Comparison of ENCODE assay signal across 33 cellular contexts in genomic region chr16:23726710-23727109, GRCh38. TPM values are rescaled to one million over a fixed set of nuclear protein-coding genes. Genes with fewer than 3 reads are reported as not detected.
"Had no signal": no experiment of that assay in that cellular context is flagged by ENCODE, and none has a peak within 500 bp of the region (broad histone marks: within the 10 kb centered on the region; RNA-seq: fewer than 3 reads in every experiment).

No MANE protein-coding gene starts in this region.

- H3K4me2 ChIP-seq: neural progenitor cell, smooth muscle cell had no signal

- ATAC-seq: naive thymus-derived CD4-positive, alpha-beta T cell; natural killer cell; psoas muscle; right cardiac atrium; sciatic nerve; stimulated activated memory B cell treated with anti-CD40 and anti-IgM and Interleukin-4, amounts not matched to agents 10 μg/mL and 1 μg/mL and 100 μg/mL, for 72 hours; stimulated activated naive CD8-positive, alpha-beta T cell treated with anti-CD3 and anti-CD28 coated beads, Interleukin-15, amount 100 ng/mL, for 72 hours; stimulated activated naive CD8-positive, alpha-beta T cell treated with anti-CD3 and anti-CD28 coated beads, Interleukin-15, Interleukin-2, amounts not matched to agents 100 U/mL and 50 U/mL, for 24 hours; upper lobe of right lung had no signal

- H3K4me3 ChIP-seq: neural progenitor cell, ovary, psoas muscle, skin epidermis, smooth muscle cell, spleen, suprapubic skin, tibial artery, transverse colon, upper lobe of right lung, uterus had no signal

- H3K79me2 ChIP-seq: parathyroid adenoma had no signal

- H3K27me3 ChIP-seq: neural progenitor cell, ovary, testis, transverse colon, upper lobe of right lung, uterus had no signal

- H3K36me3 ChIP-seq: neural progenitor cell, ovary, spleen, suprapubic skin, tibial artery, transverse colon, upper lobe of right lung, uterus had no signal

- DNase-seq: naive thymus-derived CD4-positive, alpha-beta T cell; natural killer cell; occipital lobe; ovary; posterior cingulate gyrus; psoas muscle; right cardiac atrium; spleen; stimulated activated CD4-positive, alpha-beta T cell treated with anti-CD3 and anti-CD28 coated beads, Interleukin-12 subunit alpha, Interleukin-12 subunit beta, amount 100 ng/mL, for 4 hours; stimulated activated CD4-positive, alpha-beta T cell treated with anti-CD3 and anti-CD28 coated beads, Interleukin-1b, Interleukin-23, amount 100 ng/mL, for 48 hours; stimulated activated CD4-positive, alpha-beta T cell treated with anti-CD3 and anti-CD28 coated beads, Interleukin-4, amount 100 ng/mL, for 1 hour; stimulated activated CD4-positive, alpha-beta T cell treated with anti-CD3 and anti-CD28 coated beads, Interleukin-4, amount 100 ng/mL, for 4 hours; stimulated activated CD8-positive, alpha-beta memory T cell treated with anti-CD3 and anti-CD28 coated beads, Interleukin-4, amount 100 ng/mL, for 48 hours; stimulated activated naive CD4-positive, alpha-beta T cell; stimulated activated naive CD8-positive, alpha-beta T cell treated with anti-CD3 and anti-CD28 coated beads, Interleukin-15, amount 100 ng/mL, for 72 hours; stimulated activated naive CD8-positive, alpha-beta T cell treated with anti-CD3 and anti-CD28 coated beads, Interleukin-15, Interleukin-2, amounts not matched to agents 100 U/mL and 50 U/mL, for 24 hours; substantia nigra; testis; tibial artery; transverse colon; upper lobe of right lung; uterus had no signal

- H3K27ac ChIP-seq: neural progenitor cell, ovary, parathyroid adenoma, psoas muscle, skin epidermis, spleen, suprapubic skin, tibial artery, transverse colon, upper lobe of right lung, uterus had no signal

- H3K9me3 ChIP-seq: ovary, psoas muscle, testis, transverse colon, upper lobe of right lung, uterus had no signal

- H2AFZ ChIP-seq: neural progenitor cell, parathyroid adenoma had no signal

- H3K9ac ChIP-seq: neural progenitor cell, parathyroid adenoma had no signal

- H3K4me1 ChIP-seq: neural progenitor cell, parathyroid adenoma, psoas muscle, suprapubic skin, testis, tibial artery, upper lobe of right lung, uterus had no signal

RNA-seq across cellular contexts. Expression of gene ERN2, which starts 13.7 kb away (rescaled TPM):
- total RNA-seq: naive thymus-derived CD4-positive, alpha-beta T cell; natural killer cell; occipital lobe; osteoblast; sciatic nerve; smooth muscle cell; spleen had no signal
- polyA plus RNA-seq: naive thymus-derived CD4-positive, alpha-beta T cell; neural cell; ovary; right cardiac atrium; smooth muscle cell had no signal

RNA-seq across cellular contexts. Expression of gene CHP2, which starts 28.1 kb away (rescaled TPM):
- total RNA-seq: naive thymus-derived CD4-positive, alpha-beta T cell; natural killer cell; osteoblast; progenitor cell of endocrine pancreas; psoas muscle; renal cortical epithelial cell; right cardiac atrium; smooth muscle cell; spleen; upper lobe of right lung had no signal
- polyA plus RNA-seq: naive thymus-derived CD4-positive, alpha-beta T cell; neural cell; smooth muscle cell had no signal
